13 cellular contexts compared by ENCODE assay signal in the genomic region with DNA sequence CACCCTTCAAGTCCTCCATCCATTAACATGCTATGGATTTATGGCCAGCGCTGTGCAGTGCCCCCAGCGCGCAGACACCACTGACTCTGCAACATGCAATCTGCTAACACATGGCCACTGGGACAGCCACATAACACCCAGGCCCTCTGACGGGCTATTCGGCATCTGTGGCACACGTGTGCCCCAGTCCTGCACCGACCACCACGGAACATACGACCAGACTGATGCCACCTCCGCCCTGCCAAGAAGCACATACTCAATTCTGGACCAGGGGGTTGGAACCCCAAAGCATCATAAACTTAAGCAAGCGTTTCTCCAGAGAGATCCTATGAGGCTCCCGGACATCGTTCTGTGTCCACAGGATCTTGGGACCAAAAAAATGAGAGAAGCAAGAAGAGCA. TPM values are rescaled to one million over a fixed set of nuclear protein-coding genes. Genes with fewer than 3 reads are reported as not detected.
DNase-seq lines count a peak whose midpoint lies in the region; ATAC-seq, FAIRE-seq and TF ChIP-seq lines count a peak whose summit lies in the region.
"Had no signal": no experiment of that assay in that cellular context is flagged by ENCODE, and none has a peak within 500 bp of the region (broad histone marks: within the 10 kb centered on the region; RNA-seq: fewer than 3 reads in every experiment).

No MANE protein-coding gene starts in this region.

- peaks cover 98% of the 10 kb centered on the region for H3K4me1 Mint-ChIP-seq in activated naive CD4-positive, alpha-beta T cell treated with anti-CD3 and anti-CD28 coated beads, Interleukin-2, amount 10 ng/mL, durations not matched to agents 7 days and 5 days
- H3K4me1 Mint-ChIP-seq in activated CD4-positive, alpha-beta memory T cell treated with anti-CD3 and anti-CD28 coated beads, Interleukin-2, amount 10 ng/mL, durations not matched to agents 7 days and 5 days, result peaks cover 94% of the 10 kb centered on the region
- peaks cover 66 to 96% of the 10 kb centered on the region in 2 donors for H3K4me1 Mint-ChIP-seq in stimulated activated naive B cell treated with anti-CD40 and anti-IgM and Interleukin-4, amounts not matched to agents 10 μg/mL and 1 μg/mL and 100 μg/mL, for 72 hours

- DNase-seq in activated naive CD4-positive, alpha-beta T cell treated with anti-CD3 and anti-CD28 coated beads, Interleukin-2, amount 10 ng/mL, durations not matched to agents 7 days and 5 days, result no peak
- no peak for DNase-seq in activated naive CD4-positive, alpha-beta T cell treated with Interleukin-2 at 50 U/mL for 16 hours
- no peak for DNase-seq in activated CD4-positive, alpha-beta memory T cell treated with anti-CD3 and anti-CD28 coated beads, Interleukin-2, amount 10 ng/mL, durations not matched to agents 7 days and 5 days
- DNase-seq in left lobe of liver (ENCODE audit: low spot score), result peak; percentile 26
- no peak for DNase-seq in stimulated activated naive B cell treated with anti-CD40 and anti-IgM and Interleukin-4, amounts not matched to agents 10 μg/mL and 1 μg/mL and 100 μg/mL, for 72 hours
- DNase-seq in GM12891 (ENCODE audit: insufficient read length, low spot score), result no peak
- DNase-seq in medulla oblongata (ENCODE audit: extremely low spot score), result no peak
- no peak for DNase-seq in HPDE6-E6E7 (ENCODE audit: extremely low spot score)
- DNase-seq: dorsolateral prefrontal cortex, mammary epithelial cell, NCI-H1436, NCI-H524 treated with DMSO at 0.1 percent for 48 hours had no signal

- H3K9me3 Mint-ChIP-seq in activated naive CD4-positive, alpha-beta T cell treated with anti-CD3 and anti-CD28 coated beads, Interleukin-2, amount 10 ng/mL, durations not matched to agents 7 days and 5 days, result no peaks in the 10 kb centered on the region
- no peaks in the 10 kb centered on the region for H3K9me3 Mint-ChIP-seq in activated CD4-positive, alpha-beta memory T cell treated with anti-CD3 and anti-CD28 coated beads, Interleukin-2, amount 10 ng/mL, durations not matched to agents 7 days and 5 days
- H3K9me3 Mint-ChIP-seq in stimulated activated naive B cell treated with anti-CD40 and anti-IgM and Interleukin-4, amounts not matched to agents 10 μg/mL and 1 μg/mL and 100 μg/mL, for 72 hours, result peaks cover 0 to 2% of the 10 kb centered on the region in 2 donors

- peaks cover 41% of the 10 kb centered on the region for H3K36me3 Mint-ChIP-seq in activated naive CD4-positive, alpha-beta T cell treated with anti-CD3 and anti-CD28 coated beads, Interleukin-2, amount 10 ng/mL, durations not matched to agents 7 days and 5 days
- H3K36me3 Mint-ChIP-seq in activated CD4-positive, alpha-beta memory T cell treated with anti-CD3 and anti-CD28 coated beads, Interleukin-2, amount 10 ng/mL, durations not matched to agents 7 days and 5 days (ENCODE audit: low read depth), result peaks cover 54% of the 10 kb centered on the region
- peaks cover 34 to 47% of the 10 kb centered on the region in 2 donors for H3K36me3 Mint-ChIP-seq in stimulated activated naive B cell treated with anti-CD40 and anti-IgM and Interleukin-4, amounts not matched to agents 10 μg/mL and 1 μg/mL and 100 μg/mL, for 72 hours

- no peaks in the 10 kb centered on the region for H3K27me3 Mint-ChIP-seq in activated naive CD4-positive, alpha-beta T cell treated with anti-CD3 and anti-CD28 coated beads, Interleukin-2, amount 10 ng/mL, durations not matched to agents 7 days and 5 days
- no peaks in the 10 kb centered on the region for H3K27me3 Mint-ChIP-seq in activated CD4-positive, alpha-beta memory T cell treated with anti-CD3 and anti-CD28 coated beads, Interleukin-2, amount 10 ng/mL, durations not matched to agents 7 days and 5 days
- H3K27me3 Mint-ChIP-seq in stimulated activated naive B cell treated with anti-CD40 and anti-IgM and Interleukin-4, amounts not matched to agents 10 μg/mL and 1 μg/mL and 100 μg/mL, for 72 hours, result no peaks in the 10 kb centered on the region

- POLR2A ChIA-PET in activated CD4-positive, alpha-beta memory T cell treated with anti-CD3 and anti-CD28 coated beads, Interleukin-2, amount 10 ng/mL, durations not matched to agents 7 days and 5 days (lab: Charles Lee), result interaction anchor here (1.0 to 6.7 kb wide), 3 partner anchors 9 to 64 kb away, joined by 3 to 62 read pairs (median 7); partner anchors contain the start of gene STK24

- ATAC-seq in left lobe of liver, result no peak
- ATAC-seq in stimulated activated naive B cell treated with anti-CD40 and anti-IgM and Interleukin-4, amounts not matched to agents 10 μg/mL and 1 μg/mL and 100 μg/mL, for 72 hours (replicated peaks), result no peak
- ATAC-seq: K562 had no signal

- H3K4me3 Mint-ChIP-seq in activated naive CD4-positive, alpha-beta T cell treated with anti-CD3 and anti-CD28 coated beads, Interleukin-2, amount 10 ng/mL, durations not matched to agents 7 days and 5 days, result peak overlapping the region; percentile 54
- H3K4me3 Mint-ChIP-seq in activated CD4-positive, alpha-beta memory T cell treated with anti-CD3 and anti-CD28 coated beads, Interleukin-2, amount 10 ng/mL, durations not matched to agents 7 days and 5 days, result peak overlapping the region; percentile 48
- H3K4me3 Mint-ChIP-seq in stimulated activated naive B cell treated with anti-CD40 and anti-IgM and Interleukin-4, amounts not matched to agents 10 μg/mL and 1 μg/mL and 100 μg/mL, for 72 hours, result peak overlapping the region; percentile 51 to 66

- no peak for TF ChIP-seq POLR2A in GM12891 (IDR thresholded peaks at IDR 0.05; ENCODE audit: low read depth, low read length)

- FAIRE-seq in GM12891 (lab: Jason Lieb, UNC), result no peak
- FAIRE-seq: K562 had no signal

- peak overlapping the region; percentile 95 for H3K27ac Mint-ChIP-seq in activated naive CD4-positive, alpha-beta T cell treated with anti-CD3 and anti-CD28 coated beads, Interleukin-2, amount 10 ng/mL, durations not matched to agents 7 days and 5 days
- H3K27ac Mint-ChIP-seq in activated CD4-positive, alpha-beta memory T cell treated with anti-CD3 and anti-CD28 coated beads, Interleukin-2, amount 10 ng/mL, durations not matched to agents 7 days and 5 days, result peak overlapping the region; percentile 80
- peak overlapping the region; percentile 91 for H3K27ac Mint-ChIP-seq in stimulated activated naive B cell treated with anti-CD40 and anti-IgM and Interleukin-4, amounts not matched to agents 10 μg/mL and 1 μg/mL and 100 μg/mL, for 72 hours

- CTCF ChIA-PET in activated naive CD4-positive, alpha-beta T cell treated with anti-CD3 and anti-CD28 coated beads, Interleukin-2, amount 10 ng/mL, durations not matched to agents 7 days and 5 days (lab: Charles Lee), result no interaction called here
- CTCF ChIA-PET in activated CD4-positive, alpha-beta memory T cell treated with anti-CD3 and anti-CD28 coated beads, Interleukin-2, amount 10 ng/mL, durations not matched to agents 7 days and 5 days (lab: Charles Lee), result interaction anchor here (0.7 to 2.1 kb wide), 3 partner anchors 85 to 87 kb away, joined by 3 to 7 read pairs (median 3); no protein-coding TSS in a partner anchor

TF ChIP-seq in GM12891, 5 proteins besides CTCF, POLR2A, EP300 and RAD21:
- TF ChIP-seq PAX5 (IDR thresholded peaks at IDR 0.05; ENCODE audit: insufficient read depth, low read length, severe bottlenecking) (no peak), POLR2AphosphoS5 (IDR thresholded peaks at IDR 0.05; ENCODE audit: low read depth, low read length) (no peak)

RNA-seq across cellular contexts. Expression of gene STK24, which starts 9.8 kb away (rescaled TPM):
- total RNA-seq in activated CD4-positive, alpha-beta memory T cell treated with anti-CD3 and anti-CD28 coated beads, Interleukin-2, amount 10 ng/mL, durations not matched to agents 7 days and 5 days, result 100 to 1,000 TPM; 189 to 204 TPM
- 17.0 TPM for total RNA-seq in left lobe of liver
- 72.0 TPM for polyA plus RNA-seq in GM12891 (2012; ENCODE audit: low read depth, missing spikeins)

Comparison
In these comparisons a context has a peak if more than half of its experiments do, and no peak if none do; other contexts are left out.
1. RNA of gene STK24, which starts 9.8 kb away (total RNA-seq): 189 to 204 TPM in activated CD4-positive, alpha-beta memory T cell treated with anti-CD3 and anti-CD28 coated beads, Interleukin-2, amount 10 ng/mL, durations not matched to agents 7 days and 5 days; 17.0 TPM in left lobe of liver (single experiment); every median in the first group is over 10 times any median in the second.
2. Peak in every context shown above with its lines, with median percentiles within 50 percentile points of each other: H3K27ac Mint-ChIP-seq and H3K4me3 Mint-ChIP-seq.